ENCODE assay signal across 1 cellular context in the genomic region with DNA sequence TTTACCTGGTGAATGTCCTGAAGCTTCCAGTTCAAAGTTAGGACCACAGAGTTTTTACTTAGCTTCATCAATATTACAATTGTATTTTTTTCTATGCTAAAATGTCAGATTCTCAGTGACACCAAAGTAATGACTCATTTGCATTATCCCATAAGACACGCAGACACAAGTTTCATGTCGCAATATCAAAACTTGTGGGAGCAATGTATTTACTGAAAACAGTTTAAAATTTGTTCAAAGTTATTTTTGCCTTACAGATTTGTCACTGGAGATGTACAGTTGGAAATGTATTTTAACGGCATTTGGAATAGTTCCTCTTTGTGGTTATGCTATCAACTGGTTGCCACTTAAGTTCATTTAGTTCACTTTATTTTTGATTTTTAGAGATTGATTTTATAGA.
TF ChIP-seq lines count a peak whose summit lies in the region.

No MANE protein-coding gene starts in this region.

TF ChIP-seq in IMR-90, 13 proteins besides CTCF, POLR2A, EP300 and RAD21:
- peak; percentile 93 for TF ChIP-seq CEBPB (IDR thresholded peaks at IDR 0.05; ENCODE audit: low read depth, low read length)
- no peak for TF ChIP-seq NFE2L2 (IDR thresholded peaks at IDR 0.05; ENCODE audit: low read depth, low read length)
